ENCODE assay signal across 16 cellular contexts in genomic region chr19:37519890-37520289, GRCh38. TPM values are rescaled to one million over a fixed set of nuclear protein-coding genes. Genes with fewer than 3 reads are reported as not detected.
DNase-seq lines count a peak whose midpoint lies in the region; ATAC-seq, FAIRE-seq and TF ChIP-seq lines count a peak whose summit lies in the region.
"Had no signal": no experiment of that assay in that cellular context is flagged by ENCODE, and none has a peak within 500 bp of the region (broad histone marks: within the 10 kb centered on the region; RNA-seq: fewer than 3 reads in every experiment).

No MANE protein-coding gene starts in this region.

- H3K4me3 Mint-ChIP-seq in activated CD4-positive, alpha-beta T cell treated with anti-CD3 and anti-CD28 coated beads, Interleukin-2, amount 10 ng/mL, durations not matched to agents 7 days and 5 days, result no peak overlapping the region
- H3K4me3 Mint-ChIP-seq: activated B cell treated with CpG ODN at 0.5 μM for 24 hours, neural progenitor cell had no signal

- no peaks in the 10 kb centered on the region for H4K20me1 ChIP-seq in HepG2 (ENCODE audit: insufficient read depth, low read length)

- H3K27me3 ChIP-seq in HepG2 (ENCODE audit: control insufficient read depth in 1 of 2, insufficient read depth in 2 of 2, low read length in 2 of 2) (no peaks in the 10 kb centered on the region), right lobe of liver (no peaks in the 10 kb centered on the region), foreskin keratinocyte (no peaks in the 10 kb centered on the region)
- H3K27me3 ChIP-seq: esophagus squamous epithelium, neural progenitor cell had no signal

- no peak for TF ChIP-seq CTCF in HepG2 (CRISPR knock-in tag; IDR thresholded peaks at IDR 0.05)
- TF ChIP-seq CTCF in right lobe of liver (IDR thresholded peaks at IDR 0.05), result no peak
- TF ChIP-seq CTCF in foreskin keratinocyte (conservative IDR thresholded peaks at IDR 0.05), result no peak

- no peak overlapping the region for H3K27ac Mint-ChIP-seq in activated CD4-positive, alpha-beta T cell treated with anti-CD3 and anti-CD28 coated beads, Interleukin-2, amount 10 ng/mL, durations not matched to agents 7 days and 5 days
- H3K27ac Mint-ChIP-seq: activated B cell treated with CpG ODN at 0.5 μM for 24 hours, neural progenitor cell had no signal

- H3K27ac ChIP-seq in HepG2 (ENCODE audit: extremely low read length, insufficient read depth, low read length) (no peak overlapping the region), right lobe of liver (no peak overlapping the region), foreskin keratinocyte (no peak overlapping the region)
- H3K27ac ChIP-seq: esophagus squamous epithelium, neural progenitor cell had no signal

- CTCF ChIA-PET in HepG2 (lab: Yijun Ruan, JAX; ENCODE audit: low intra/inter-chr PET ratio, low total read pairs), result no interaction called here
- CTCF ChIA-PET in activated CD4-positive, alpha-beta T cell treated with anti-CD3 and anti-CD28 coated beads, Interleukin-2, amount 10 ng/mL, durations not matched to agents 7 days and 5 days (lab: Charles Lee), result no interaction called here

- no peaks in the 10 kb centered on the region for H3K27me3 Mint-ChIP-seq in activated CD4-positive, alpha-beta T cell treated with anti-CD3 and anti-CD28 coated beads, Interleukin-2, amount 10 ng/mL, durations not matched to agents 7 days and 5 days
- H3K27me3 Mint-ChIP-seq: activated B cell treated with CpG ODN at 0.5 μM for 24 hours had no signal

- H3K9ac ChIP-seq in HepG2 (ENCODE audit: insufficient read depth, low read depth, low read length), result no peak overlapping the region
- H3K9ac ChIP-seq: neural progenitor cell had no signal

- BruUV-seq in HepG2 (replicated peaks; lab: Mats Ljungman, UMichigan), result no TSS peak

- no peaks in the 10 kb centered on the region for H3K79me2 ChIP-seq in HepG2 (ENCODE audit: insufficient read depth, low read length)

- intact Hi-C loops in HepG2 (cut with micrococcal nuclease; ENCODE audit: unreplicated experiment) (no loop called here), right lobe of liver (cut with DNase I) (no loop called here)

- WGBS in HepG2 (ENCODE audit: low lambda C conversion rate), result 0% methylated on average over 1 of the region's 2 CpGs
- WGBS in right lobe of liver (ENCODE audit: insufficient coverage, low coverage, low lambda C conversion rate, missing lambda C conversion rate), result no CpG with 5 or more reads among the region's 2 CpGs

- POLR2A ChIA-PET in HepG2 (lab: Yijun Ruan, JAX), result no interaction called here
- POLR2A ChIA-PET in activated CD4-positive, alpha-beta T cell treated with anti-CD3 and anti-CD28 coated beads, Interleukin-2, amount 10 ng/mL, durations not matched to agents 7 days and 5 days (lab: Charles Lee), result no interaction called here

- no peak for TF ChIP-seq RAD21 in HepG2 (CRISPR knock-in tag; IDR thresholded peaks at IDR 0.05)

- in situ Hi-C loops in HepG2 (cut with HindIII; ENCODE audit: extremely low pct_ligation_motif_present, low pct_unique_long_range_greater_than_20kb), result no loop called here

- peaks cover 37% of the 10 kb centered on the region for H3K9me3 Mint-ChIP-seq in activated CD4-positive, alpha-beta T cell treated with anti-CD3 and anti-CD28 coated beads, Interleukin-2, amount 10 ng/mL, durations not matched to agents 7 days and 5 days

- no peaks in the 10 kb centered on the region for H3K4me1 Mint-ChIP-seq in activated CD4-positive, alpha-beta T cell treated with anti-CD3 and anti-CD28 coated beads, Interleukin-2, amount 10 ng/mL, durations not matched to agents 7 days and 5 days
- H3K4me1 Mint-ChIP-seq: activated B cell treated with CpG ODN at 0.5 μM for 24 hours, neural progenitor cell had no signal

- no peak overlapping the region for H3K4me2 ChIP-seq in HepG2 (ENCODE audit: low read depth, low read length)
- H3K4me2 ChIP-seq: neural progenitor cell had no signal

- ATAC-seq in HepG2 (no peak), right lobe of liver (no peak), foreskin keratinocyte (peak; percentile 98)
- ATAC-seq: sciatic nerve had no signal

- TF ChIP-seq POLR2A in HepG2 (IDR thresholded peaks at IDR 0.05; ENCODE audit: insufficient read depth in 1 of 2, low read depth in 2 of 2, low read length in 2 of 2) (no peak), right lobe of liver (IDR thresholded peaks at IDR 0.05) (no peak)

- H3K36me3 ChIP-seq in HepG2 (replicated peaks in 1 of 2; ENCODE audit: control insufficient read depth in 1 of 2, insufficient read depth in 2 of 2, low read length in 2 of 2), result no peaks in the 10 kb centered on the region
- H3K36me3 ChIP-seq in right lobe of liver, result peaks cover 0 to 7% (median 0%) of the 10 kb centered on the region in 4 donors

- H2AFZ ChIP-seq in HepG2 (ENCODE audit: low read length), result no peak overlapping the region
- H2AFZ ChIP-seq: neural progenitor cell had no signal

- DNase-seq in HepG2 (ENCODE audit: low spot score) (no peak), right lobe of liver (no peak), RKO (ENCODE audit: low spot score) (peak; percentile 25), foreskin keratinocyte (peak; percentile 82 to 89), urothelium cell line (ENCODE audit: low spot score) (peak; percentile 37), dedifferentiated amniotic fluid mesenchymal stem cell (ENCODE audit: extremely low spot score) (no peak), DMS 273 (lab: John Stamatoyannopoulos, UW; ENCODE audit: unreplicated experiment) (no peak)
- no peak for DNase-seq in activated CD4-positive, alpha-beta T cell treated with anti-CD3 and anti-CD28 coated beads, Interleukin-2, amount 10 ng/mL, durations not matched to agents 7 days and 5 days
- DNase-seq: activated B cell treated with CpG ODN at 0.5 μM for 24 hours; amygdala; cortex of kidney; esophagus squamous epithelium; stimulated activated naive CD4-positive, alpha-beta T cell treated with Interleukin-2 at 50 U/mL for 16 hours had no signal

- TF ChIP-seq EP300 in HepG2 (IDR thresholded peaks at IDR 0.05; ENCODE audit: low read depth in 2 of 2, low read length in 2 of 2), result no peak
- no peak for TF ChIP-seq EP300 in HepG2 (CRISPR knock-in tag; IDR thresholded peaks at IDR 0.05; ENCODE audit: borderline replicate concordance)

- no peak overlapping the region for H3K4me3 ChIP-seq in HepG2 (replicated peaks in 1 of 3; ENCODE audit: insufficient read depth in 1 of 3, low read depth in 2 of 3, low read length in 3 of 3)
- H3K4me3 ChIP-seq in right lobe of liver, result no peak overlapping the region
- H3K4me3 ChIP-seq: esophagus squamous epithelium, neural progenitor cell had no signal

- FAIRE-seq in HepG2 (lab: Jason Lieb, UNC) (no peak), urothelium cell line (lab: Jason Lieb, UNC) (no peak)
- FAIRE-seq: D721Med had no signal

- H3K9me3 ChIP-seq in HepG2 (ENCODE audit: low read length) (peaks cover 81% of the 10 kb centered on the region), right lobe of liver (peaks cover 0 to 19% (median 0%) of the 10 kb centered on the region in 4 donors)

- peaks cover 46% of the 10 kb centered on the region for H3K36me3 Mint-ChIP-seq in activated CD4-positive, alpha-beta T cell treated with anti-CD3 and anti-CD28 coated beads, Interleukin-2, amount 10 ng/mL, durations not matched to agents 7 days and 5 days (ENCODE audit: low read depth)

- H3K4me1 ChIP-seq in HepG2 (ENCODE audit: insufficient read depth, low read length) (no peaks in the 10 kb centered on the region), right lobe of liver (no peaks in the 10 kb centered on the region), foreskin keratinocyte (no peaks in the 10 kb centered on the region)
- H3K4me1 ChIP-seq: esophagus squamous epithelium, neural progenitor cell had no signal

RNA-seq across cellular contexts. Expression of gene ZNF793, which starts 13.2 kb away (rescaled TPM):
- total RNA-seq in HepG2 (2016; rRNA removed; fragmentation: Illumina TruSeq; extraction: Trizol), result 0.20 and 0.35 TPM in 2 replicates
- not detected in 2 replicates for total RNA-seq in HepG2 (2016; cell fraction: cytosol; rRNA removed; fragmentation: Illumina TruSeq; extraction: Trizol; ENCODE audit: low read depth)
- total RNA-seq in HepG2 (2016; cell fraction: insoluble cytoplasmic fraction; rRNA removed; fragmentation: Illumina TruSeq; extraction: Trizol), result 0.19 and 0.24 TPM in 2 replicates
- total RNA-seq in HepG2 (2016; cell fraction: membrane; rRNA removed; fragmentation: Illumina TruSeq; extraction: Trizol), result 0.24 TPM in 1 of 2 replicates, not detected in the other
- 0.34 and 0.38 TPM in 2 replicates for total RNA-seq in HepG2 (2016; cell fraction: nucleus; rRNA removed; fragmentation: Illumina TruSeq; extraction: Trizol)
- 0.13 and 0.14 TPM in 2 replicates for polyA plus RNA-seq in HepG2 (2011; rRNA removed)
- polyA plus RNA-seq in HepG2 (2011; cell fraction: cytosol; rRNA removed), result 0.04 and 0.05 TPM in 2 replicates
- polyA plus RNA-seq in HepG2 (2011; cell fraction: nucleus; rRNA removed), result 0.18 and 0.35 TPM in 2 replicates
- 0.07 and 0.08 TPM in 2 replicates for polyA plus RNA-seq in HepG2 (2012)
- polyA plus RNA-seq in HepG2 (2016; cell fraction: cytosol; fragmentation: Illumina TruSeq; extraction: Trizol; ENCODE audit: low read depth), result not detected in 2 replicates
- polyA plus RNA-seq in HepG2 (2016; cell fraction: insoluble cytoplasmic fraction; fragmentation: Illumina TruSeq; extraction: Trizol; ENCODE audit: low read depth), result 0.17 and 0.32 TPM in 2 replicates
- polyA plus RNA-seq in HepG2 (2016; cell fraction: membrane; fragmentation: Illumina TruSeq; extraction: Trizol; ENCODE audit: low read depth), result 0.03 TPM in 1 of 2 replicates, not detected in the other
- 0.21 and 1.00 TPM in 2 replicates for polyA plus RNA-seq in HepG2 (2016; cell fraction: nucleus; fragmentation: Illumina TruSeq; extraction: Trizol; ENCODE audit: insufficient read depth, low read depth)
- polyA minus RNA-seq in HepG2 (2011; rRNA and poly(A)+ RNA removed; ENCODE audit: low replicate concordance), result 0.16 TPM in 1 of 2 replicates, not detected in the other
- polyA minus RNA-seq in HepG2 (2011; cell fraction: cytosol; rRNA and poly(A)+ RNA removed), result not detected in 2 replicates
- 0.37 and 1.0 TPM in 2 replicates for polyA minus RNA-seq in HepG2 (2011; cell fraction: nucleus; rRNA and poly(A)+ RNA removed)
- under 1 TPM; 0.18 to 0.80 (median 0.36) TPM for total RNA-seq in right lobe of liver
- total RNA-seq in foreskin keratinocyte, result 3.4 and 4.9 TPM in 2 replicates
- 1.8 and 2.1 TPM in 2 replicates for polyA plus RNA-seq in foreskin keratinocyte
- 1 to 10 TPM; 4.1 to 4.9 TPM for total RNA-seq in activated CD4-positive, alpha-beta T cell treated with anti-CD3 and anti-CD28 coated beads, Interleukin-2, amount 10 ng/mL, durations not matched to agents 7 days and 5 days

RNA-seq across cellular contexts. Expression of gene ZNF570, which starts 50.7 kb away (rescaled TPM):
- 4.4 and 6.0 TPM in 2 replicates for total RNA-seq in HepG2 (2016; rRNA removed; fragmentation: Illumina TruSeq; extraction: Trizol)
- 0.88 and 0.91 TPM in 2 replicates for total RNA-seq in HepG2 (2016; cell fraction: cytosol; rRNA removed; fragmentation: Illumina TruSeq; extraction: Trizol; ENCODE audit: low read depth)
- 3.9 and 4.9 TPM in 2 replicates for total RNA-seq in HepG2 (2016; cell fraction: insoluble cytoplasmic fraction; rRNA removed; fragmentation: Illumina TruSeq; extraction: Trizol)
- 2.0 TPM in 2 replicates for total RNA-seq in HepG2 (2016; cell fraction: membrane; rRNA removed; fragmentation: Illumina TruSeq; extraction: Trizol)
- 4.0 and 4.2 TPM in 2 replicates for total RNA-seq in HepG2 (2016; cell fraction: nucleus; rRNA removed; fragmentation: Illumina TruSeq; extraction: Trizol)
- polyA plus RNA-seq in HepG2 (2011; rRNA removed), result 1.0 and 1.4 TPM in 2 replicates
- 0.40 and 0.65 TPM in 2 replicates for polyA plus RNA-seq in HepG2 (2011; cell fraction: cytosol; rRNA removed)
- polyA plus RNA-seq in HepG2 (2011; cell fraction: nucleus; rRNA removed), result 1.1 and 1.6 TPM in 2 replicates
- 1.1 and 2.4 TPM in 2 replicates for polyA plus RNA-seq in HepG2 (2012)
- polyA plus RNA-seq in HepG2 (2016; cell fraction: cytosol; fragmentation: Illumina TruSeq; extraction: Trizol; ENCODE audit: low read depth), result 0.24 and 0.25 TPM in 2 replicates
- polyA plus RNA-seq in HepG2 (2016; cell fraction: insoluble cytoplasmic fraction; fragmentation: Illumina TruSeq; extraction: Trizol; ENCODE audit: low read depth), result 2.4 and 2.5 TPM in 2 replicates
- 0.48 and 0.62 TPM in 2 replicates for polyA plus RNA-seq in HepG2 (2016; cell fraction: membrane; fragmentation: Illumina TruSeq; extraction: Trizol; ENCODE audit: low read depth)
- 2.8 and 3.2 TPM in 2 replicates for polyA plus RNA-seq in HepG2 (2016; cell fraction: nucleus; fragmentation: Illumina TruSeq; extraction: Trizol; ENCODE audit: insufficient read depth, low read depth)
- 1.6 TPM in 1 of 2 replicates, not detected in the other for polyA minus RNA-seq in HepG2 (2011; rRNA and poly(A)+ RNA removed; ENCODE audit: low replicate concordance)
- 0.62 and 3.3 TPM in 2 replicates for polyA minus RNA-seq in HepG2 (2011; cell fraction: cytosol; rRNA and poly(A)+ RNA removed)
- polyA minus RNA-seq in HepG2 (2011; cell fraction: nucleus; rRNA and poly(A)+ RNA removed), result 5.0 and 8.3 TPM in 2 replicates
- 1 to 10 TPM in 5 of 6 experiments, under 1 TPM in 1; 0.93 to 2.0 (median 1.5) TPM for total RNA-seq in right lobe of liver
- 3.4 and 3.9 TPM in 2 replicates for total RNA-seq in foreskin keratinocyte
- polyA plus RNA-seq in foreskin keratinocyte, result 0.82 and 0.96 TPM in 2 replicates
- 1 to 10 TPM; 6.1 to 7.3 TPM for total RNA-seq in activated CD4-positive, alpha-beta T cell treated with anti-CD3 and anti-CD28 coated beads, Interleukin-2, amount 10 ng/mL, durations not matched to agents 7 days and 5 days

RNA-seq across cellular contexts. Expression of gene ZNF569, which starts 52.6 kb away (rescaled TPM):
- 5.7 and 7.0 TPM in 2 replicates for total RNA-seq in HepG2 (2016; rRNA removed; fragmentation: Illumina TruSeq; extraction: Trizol)
- total RNA-seq in HepG2 (2016; cell fraction: cytosol; rRNA removed; fragmentation: Illumina TruSeq; extraction: Trizol; ENCODE audit: low read depth), result 1.6 and 2.0 TPM in 2 replicates
- total RNA-seq in HepG2 (2016; cell fraction: insoluble cytoplasmic fraction; rRNA removed; fragmentation: Illumina TruSeq; extraction: Trizol), result 5.8 and 5.9 TPM in 2 replicates
- total RNA-seq in HepG2 (2016; cell fraction: membrane; rRNA removed; fragmentation: Illumina TruSeq; extraction: Trizol), result 3.0 and 3.6 TPM in 2 replicates
- total RNA-seq in HepG2 (2016; cell fraction: nucleus; rRNA removed; fragmentation: Illumina TruSeq; extraction: Trizol), result 6.3 and 6.8 TPM in 2 replicates
- polyA plus RNA-seq in HepG2 (2011; rRNA removed), result 1.2 and 1.4 TPM in 2 replicates
- 0.97 and 1.4 TPM in 2 replicates for polyA plus RNA-seq in HepG2 (2011; cell fraction: cytosol; rRNA removed)
- 1.1 and 1.7 TPM in 2 replicates for polyA plus RNA-seq in HepG2 (2011; cell fraction: nucleus; rRNA removed)
- 1.8 and 3.3 TPM in 2 replicates for polyA plus RNA-seq in HepG2 (2012)
- 0.80 and 0.86 TPM in 2 replicates for polyA plus RNA-seq in HepG2 (2016; cell fraction: cytosol; fragmentation: Illumina TruSeq; extraction: Trizol; ENCODE audit: low read depth)
- 5.5 and 6.1 TPM in 2 replicates for polyA plus RNA-seq in HepG2 (2016; cell fraction: insoluble cytoplasmic fraction; fragmentation: Illumina TruSeq; extraction: Trizol; ENCODE audit: low read depth)
- polyA plus RNA-seq in HepG2 (2016; cell fraction: membrane; fragmentation: Illumina TruSeq; extraction: Trizol; ENCODE audit: low read depth), result 1.2 and 1.3 TPM in 2 replicates
- polyA plus RNA-seq in HepG2 (2016; cell fraction: nucleus; fragmentation: Illumina TruSeq; extraction: Trizol; ENCODE audit: insufficient read depth, low read depth), result 4.8 and 5.9 TPM in 2 replicates
- polyA minus RNA-seq in HepG2 (2011; rRNA and poly(A)+ RNA removed; ENCODE audit: low replicate concordance), result 2.4 TPM in 1 of 2 replicates, not detected in the other
- 2.5 and 3.6 TPM in 2 replicates for polyA minus RNA-seq in HepG2 (2011; cell fraction: cytosol; rRNA and poly(A)+ RNA removed)
- 7.7 and 8.1 TPM in 2 replicates for polyA minus RNA-seq in HepG2 (2011; cell fraction: nucleus; rRNA and poly(A)+ RNA removed)
- total RNA-seq in right lobe of liver, result 1 to 10 TPM; 1.2 to 2.6 (median 1.8) TPM
- 3.8 and 4.0 TPM in 2 replicates for total RNA-seq in foreskin keratinocyte
- 1.1 and 1.3 TPM in 2 replicates for polyA plus RNA-seq in foreskin keratinocyte
- 10 to 100 TPM in 1 of 2 experiments, 1 to 10 TPM in 1; 8.0 to 10.4 TPM for total RNA-seq in activated CD4-positive, alpha-beta T cell treated with anti-CD3 and anti-CD28 coated beads, Interleukin-2, amount 10 ng/mL, durations not matched to agents 7 days and 5 days

Comparison
In these comparisons a context has a peak if more than half of its experiments do, and no peak if none do; other contexts are left out.
1. DNase-seq: peak in RKO (single experiment), foreskin keratinocyte (2 of 2) and urothelium cell line (single experiment); none in HepG2 (single experiment), right lobe of liver (0 of 3), dedifferentiated amniotic fluid mesenchymal stem cell (single experiment), activated CD4-positive, alpha-beta T cell treated with anti-CD3 and anti-CD28 coated beads, Interleukin-2, amount 10 ng/mL, durations not matched to agents 7 days and 5 days (single experiment) and DMS 273 (single experiment).